Comparison of ENCODE assay signal across 34 cellular contexts in the genomic region with DNA sequence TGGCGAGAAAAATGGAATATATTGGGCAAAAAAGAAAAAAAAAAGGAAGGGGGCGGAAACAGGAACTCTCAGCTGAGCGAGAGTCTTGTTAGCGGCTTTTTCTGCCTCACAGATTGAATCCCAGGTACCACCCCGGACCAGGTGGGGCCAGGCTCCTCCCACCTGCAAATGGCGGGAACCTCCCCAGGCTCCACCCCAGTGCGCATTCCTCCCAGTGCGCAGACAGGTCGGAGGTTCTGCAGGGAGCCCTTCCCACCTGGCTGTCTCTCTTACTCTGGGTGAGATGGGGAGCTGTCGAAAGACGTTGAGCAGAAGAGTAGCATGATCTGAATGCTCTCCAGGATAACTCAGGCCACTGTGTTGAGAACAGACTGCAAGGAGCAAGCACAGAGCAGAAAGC.
"Had no signal": no experiment of that assay in that cellular context is flagged by ENCODE, and none has a peak within 500 bp of the region (broad histone marks: within the 10 kb centered on the region; RNA-seq: fewer than 3 reads in every experiment).

No MANE protein-coding gene starts in this region.

- H3K9me3 ChIP-seq: ascending aorta, breast epithelium, colonic mucosa, esophagus muscularis mucosa, gastrocnemius medialis, heart left ventricle had no signal

- H3K27me3 Mint-ChIP-seq: activated B cell treated with CpG ODN at 0.5 μM for 24 hours; activated CD8-positive, alpha-beta T cell treated with anti-CD3 and anti-CD28 coated beads for 36 hours; activated naive CD4-positive, alpha-beta T cell treated with anti-CD3 and anti-CD28 coated beads, Interleukin-2, amount 10 ng/mL, durations not matched to agents 7 days and 5 days; T-helper 17 cell had no signal

- H3K27ac Mint-ChIP-seq: activated B cell treated with CpG ODN at 0.5 μM for 24 hours; activated CD8-positive, alpha-beta memory T cell treated with anti-CD3 and anti-CD28 coated beads, Interleukin-2, amount 10 ng/mL, durations not matched to agents 7 days and 5 days; activated CD8-positive, alpha-beta T cell treated with anti-CD3 and anti-CD28 coated beads for 36 hours; activated naive CD4-positive, alpha-beta T cell treated with anti-CD3 and anti-CD28 coated beads, Interleukin-2, amount 10 ng/mL, durations not matched to agents 7 days and 5 days; activated naive CD8-positive, alpha-beta T cell treated with anti-CD3 and anti-CD28 coated beads, Interleukin-2, amount 10 ng/mL, durations not matched to agents 7 days and 5 days; activated T-helper 1 cell treated with anti-CD3 and anti-CD28 coated beads, Interleukin-12 subunit alpha, Interleukin-12 subunit beta, Interleukin-2, Interleukin-4 antibody, amounts not matched to agents 30 ng/mL and 10 ng/mL and 1 ng/mL, durations not matched to agents 14 hours and 24 hours and 36 hours; activated T-helper 2 cell treated with anti-CD3 and anti-CD28 coated beads, Interferon-gamma antibody, Interleukin-2, Interleukin-4, amounts not matched to agents 10 μg/mL and 5 μg/mL and 100 μg/mL, durations not matched to agents 14 hours and 24 hours and 36 hours; brain; T-helper 17 cell had no signal

- H3K36me3 Mint-ChIP-seq: activated CD8-positive, alpha-beta memory T cell treated with anti-CD3 and anti-CD28 coated beads, Interleukin-2, amount 10 ng/mL, durations not matched to agents 7 days and 5 days; activated naive CD4-positive, alpha-beta T cell treated with anti-CD3 and anti-CD28 coated beads, Interleukin-2, amount 10 ng/mL, durations not matched to agents 7 days and 5 days; activated naive CD4-positive, alpha-beta T cell treated with anti-CD3 and anti-CD28 coated beads, Interleukin-2, amount 50 U/mL, for 72 hours; activated naive CD8-positive, alpha-beta T cell treated with anti-CD3 and anti-CD28 coated beads, Interleukin-2, amount 10 ng/mL, durations not matched to agents 7 days and 5 days; brain had no signal

- H3K27ac ChIP-seq: ascending aorta, breast epithelium, cardiac muscle cell, colonic mucosa, esophagus muscularis mucosa, foreskin keratinocyte, gastrocnemius medialis, heart left ventricle, VCaP had no signal

- H3K9me3 Mint-ChIP-seq: activated B cell treated with CpG ODN at 0.5 μM for 24 hours; activated CD8-positive, alpha-beta T cell treated with anti-CD3 and anti-CD28 coated beads for 36 hours; activated naive CD4-positive, alpha-beta T cell treated with anti-CD3 and anti-CD28 coated beads, Interleukin-2, amount 10 ng/mL, durations not matched to agents 7 days and 5 days; activated T-helper 1 cell treated with anti-CD3 and anti-CD28 coated beads, Interleukin-12 subunit alpha, Interleukin-12 subunit beta, Interleukin-2, Interleukin-4 antibody, amounts not matched to agents 30 ng/mL and 10 ng/mL and 1 ng/mL, durations not matched to agents 14 hours and 24 hours and 36 hours; activated T-helper 2 cell treated with anti-CD3 and anti-CD28 coated beads, Interferon-gamma antibody, Interleukin-2, Interleukin-4, amounts not matched to agents 10 μg/mL and 5 μg/mL and 100 μg/mL, durations not matched to agents 14 hours and 24 hours and 36 hours had no signal

- H3K27me3 ChIP-seq: ascending aorta, breast epithelium, cardiac muscle cell, colonic mucosa, esophagus muscularis mucosa, foreskin keratinocyte, gastrocnemius medialis, heart left ventricle had no signal

- ATAC-seq: activated CD4-positive, CD25-positive, alpha-beta regulatory T cell treated with anti-CD3 and anti-CD28 coated beads, Interleukin-2, amount 50 U/mL, for 24 hours; activated CD8-positive, alpha-beta memory T cell treated with anti-CD3 and anti-CD28 coated beads, Interleukin-2, amount 10 ng/mL, durations not matched to agents 7 days and 5 days; activated CD8-positive, alpha-beta T cell treated with anti-CD3 and anti-CD28 coated beads for 36 hours; activated naive CD4-positive, alpha-beta T cell treated with anti-CD3 and anti-CD28 coated beads, Interleukin-2, amount 50 U/mL, for 72 hours; foreskin keratinocyte; gastrocnemius medialis; heart left ventricle; T-helper 17 cell had no signal

- DNase-seq: activated B cell treated with CpG ODN at 0.5 μM for 24 hours; activated CD4-positive, alpha-beta T cell treated with anti-CD3 and anti-CD28 coated beads for 48 hours; activated CD4-positive, alpha-beta T cell treated with anti-CD3 and anti-CD28 coated beads, Interleukin-2, amount 50 U/mL, for 1 hour; activated CD4-positive, alpha-beta T cell treated with anti-CD3 and anti-CD28 coated beads, Interleukin-2, amount 50 U/mL, for 48 hours; activated CD8-positive, alpha-beta memory T cell treated with anti-CD3 and anti-CD28 coated beads, Interleukin-2, amount 10 ng/mL, durations not matched to agents 7 days and 5 days; activated CD8-positive, alpha-beta memory T cell treated with anti-CD3 and anti-CD28 coated beads, Interleukin-2, amount 50 U/mL, for 4 hours; activated CD8-positive, alpha-beta T cell treated with anti-CD3 and anti-CD28 coated beads for 36 hours; activated gamma-delta T cell; activated naive CD4-positive, alpha-beta T cell; activated naive CD4-positive, alpha-beta T cell treated with anti-CD3 and anti-CD28 coated beads, Interleukin-2, amount 10 ng/mL, durations not matched to agents 7 days and 5 days; activated naive CD8-positive, alpha-beta T cell treated with anti-CD3 and anti-CD28 coated beads, Interleukin-2, amount 10 ng/mL, durations not matched to agents 7 days and 5 days; activated T-cell treated with anti-CD3 and anti-CD28 coated beads, Interleukin-2, amount 50 U/mL, for 1 hour; activated T-cell treated with anti-CD3 and anti-CD28 coated beads, Interleukin-2, amount 50 U/mL, for 48 hours; central memory CD4-positive, alpha-beta T cell; cerebellar nuclear complex; colonic mucosa; effector CD8-positive, alpha-beta T cell; erythroblast; foreskin keratinocyte; gastrocnemius medialis; glutamatergic neuron; heart left ventricle; T-helper 1 cell; T-helper 17 cell had no signal

- H3K4me1 Mint-ChIP-seq: activated CD8-positive, alpha-beta memory T cell treated with anti-CD3 and anti-CD28 coated beads, Interleukin-2, amount 10 ng/mL, durations not matched to agents 7 days and 5 days; activated naive CD4-positive, alpha-beta T cell treated with anti-CD3 and anti-CD28 coated beads, Interleukin-2, amount 10 ng/mL, durations not matched to agents 7 days and 5 days; brain; T-helper 17 cell had no signal

- H3K4me1 ChIP-seq: ascending aorta, breast epithelium, colonic mucosa, esophagus muscularis mucosa, foreskin keratinocyte, gastrocnemius medialis had no signal

- H3K4me3 Mint-ChIP-seq: activated B cell treated with CpG ODN at 0.5 μM for 24 hours; activated CD8-positive, alpha-beta memory T cell treated with anti-CD3 and anti-CD28 coated beads, Interleukin-2, amount 10 ng/mL, durations not matched to agents 7 days and 5 days; activated CD8-positive, alpha-beta T cell treated with anti-CD3 and anti-CD28 coated beads for 36 hours; activated naive CD4-positive, alpha-beta T cell treated with anti-CD3 and anti-CD28 coated beads, Interleukin-2, amount 10 ng/mL, durations not matched to agents 7 days and 5 days; activated naive CD8-positive, alpha-beta T cell treated with anti-CD3 and anti-CD28 coated beads, Interleukin-2, amount 10 ng/mL, durations not matched to agents 7 days and 5 days; activated T-helper 1 cell treated with anti-CD3 and anti-CD28 coated beads, Interleukin-12 subunit alpha, Interleukin-12 subunit beta, Interleukin-2, Interleukin-4 antibody, amounts not matched to agents 30 ng/mL and 10 ng/mL and 1 ng/mL, durations not matched to agents 14 hours and 24 hours and 36 hours; brain; T-helper 17 cell had no signal

- H3K4me3 ChIP-seq: ascending aorta, breast epithelium, cardiac muscle cell, colonic mucosa, esophagus muscularis mucosa, gastrocnemius medialis, heart left ventricle had no signal

- H3K36me3 ChIP-seq: ascending aorta, breast epithelium, cardiac muscle cell, colonic mucosa, esophagus muscularis mucosa, gastrocnemius medialis, heart left ventricle had no signal
